ENCODE assay signal across 1 cellular context in genomic region chr1:60847855-60848582, GRCh38.
A peak's percentile ranks its signal among the peaks of the same experiment; 100 is the strongest.
TF ChIP-seq lines count a peak whose summit lies in the region.

No MANE protein-coding gene starts in this region.

TF ChIP-seq in HEK293, 187 proteins besides CTCF, POLR2A, EP300 and RAD21 (continued from another document):
- TF ChIP-seq ATF2 (tag by site-specific recombination; IDR thresholded peaks at IDR 0.05; ENCODE audit: low read depth), result peak; percentile 67
